ENCODE assay signal across 23 cellular contexts in genomic region chr16:49883111-49883829, GRCh38. TPM values are rescaled to one million over a fixed set of nuclear protein-coding genes. Genes with fewer than 3 reads are reported as not detected.
"Had no signal": no experiment of that assay in that cellular context is flagged by ENCODE, and none has a peak within 500 bp of the region (broad histone marks: within the 10 kb centered on the region; RNA-seq: fewer than 3 reads in every experiment).

No MANE protein-coding gene starts in this region.

- ATAC-seq: activated CD4-positive, alpha-beta T cell treated with anti-CD3 and anti-CD28 coated beads for 36 hours; activated CD8-positive, alpha-beta memory T cell treated with anti-CD3 and anti-CD28 coated beads, Interleukin-2, amount 10 ng/mL, durations not matched to agents 7 days and 5 days; heart right ventricle; natural killer cell; T-helper 17 cell had no signal

- H3K36me3 Mint-ChIP-seq: activated CD4-positive, alpha-beta memory T cell treated with anti-CD3 and anti-CD28 coated beads for 36 hours; activated CD8-positive, alpha-beta memory T cell treated with anti-CD3 and anti-CD28 coated beads, Interleukin-2, amount 10 ng/mL, durations not matched to agents 7 days and 5 days; activated naive CD4-positive, alpha-beta T cell treated with anti-CD3 and anti-CD28 coated beads, Interleukin-2, amount 10 ng/mL, durations not matched to agents 7 days and 5 days; natural killer cell had no signal

- DNase-seq: activated CD4-positive, alpha-beta memory T cell treated with anti-CD3 and anti-CD28 coated beads for 36 hours; activated CD4-positive, alpha-beta T cell treated with anti-CD3 and anti-CD28 coated beads for 36 hours; activated CD8-positive, alpha-beta memory T cell treated with anti-CD3 and anti-CD28 coated beads, Interleukin-2, amount 10 ng/mL, durations not matched to agents 7 days and 5 days; activated naive CD4-positive, alpha-beta T cell treated with anti-CD3 and anti-CD28 coated beads, Interleukin-2, amount 10 ng/mL, durations not matched to agents 7 days and 5 days; activated T-cell treated with anti-CD3 and anti-CD28 coated beads, Interleukin-2, amount 50 U/mL, for 1 hour; adrenal gland; cortex of kidney; effector memory CD4-positive, alpha-beta T cell; foreskin melanocyte; heart right ventricle; islet precursor cell; left ventricle myocardium inferior; mesenchymal stem cell; natural killer cell; occipital lobe; stimulated activated CD4-positive, alpha-beta T cell treated with anti-CD3 and anti-CD28 coated beads, Interleukin-4, amount 100 ng/mL, for 24 hours; stimulated activated naive CD4-positive, alpha-beta T cell treated with Interleukin-2 at 50 U/mL for 16 hours; T-helper 17 cell; WERI-Rb-1 had no signal

- H3K27me3 ChIP-seq: adrenal gland, right atrium auricular region had no signal

- H3K27ac Mint-ChIP-seq: activated CD4-positive, alpha-beta memory T cell treated with anti-CD3 and anti-CD28 coated beads for 36 hours; activated CD4-positive, alpha-beta T cell treated with anti-CD3 and anti-CD28 coated beads for 36 hours; activated CD8-positive, alpha-beta memory T cell treated with anti-CD3 and anti-CD28 coated beads, Interleukin-2, amount 10 ng/mL, durations not matched to agents 7 days and 5 days; activated naive CD4-positive, alpha-beta T cell treated with anti-CD3 and anti-CD28 coated beads, Interleukin-2, amount 10 ng/mL, durations not matched to agents 7 days and 5 days; natural killer cell; T-helper 17 cell had no signal

- H3K9me3 ChIP-seq: adrenal gland, heart right ventricle, left ventricle myocardium inferior, right atrium auricular region, tibial nerve had no signal

- H3K4me1 ChIP-seq: adrenal gland, heart right ventricle, left ventricle myocardium inferior, right atrium auricular region had no signal

- H3K9me3 Mint-ChIP-seq: activated CD4-positive, alpha-beta memory T cell treated with anti-CD3 and anti-CD28 coated beads for 36 hours; activated naive CD4-positive, alpha-beta T cell treated with anti-CD3 and anti-CD28 coated beads, Interleukin-2, amount 10 ng/mL, durations not matched to agents 7 days and 5 days; natural killer cell had no signal

- H3K4me3 ChIP-seq: adrenal gland, heart right ventricle, left ventricle myocardium inferior, right atrium auricular region, tibial nerve had no signal

- H3K4me1 Mint-ChIP-seq: activated CD4-positive, alpha-beta T cell treated with anti-CD3 and anti-CD28 coated beads for 36 hours; activated CD8-positive, alpha-beta memory T cell treated with anti-CD3 and anti-CD28 coated beads, Interleukin-2, amount 10 ng/mL, durations not matched to agents 7 days and 5 days; activated naive CD4-positive, alpha-beta T cell treated with anti-CD3 and anti-CD28 coated beads, Interleukin-2, amount 10 ng/mL, durations not matched to agents 7 days and 5 days; natural killer cell had no signal

- FAIRE-seq: small intestine had no signal

- H3K36me3 ChIP-seq: adrenal gland, heart right ventricle, left ventricle myocardium inferior, right atrium auricular region, tibial nerve, WERI-Rb-1 had no signal

- H3K4me3 Mint-ChIP-seq: activated CD4-positive, alpha-beta memory T cell treated with anti-CD3 and anti-CD28 coated beads for 36 hours; activated CD4-positive, alpha-beta T cell treated with anti-CD3 and anti-CD28 coated beads for 36 hours; activated CD8-positive, alpha-beta memory T cell treated with anti-CD3 and anti-CD28 coated beads, Interleukin-2, amount 10 ng/mL, durations not matched to agents 7 days and 5 days; activated naive CD4-positive, alpha-beta T cell treated with anti-CD3 and anti-CD28 coated beads, Interleukin-2, amount 10 ng/mL, durations not matched to agents 7 days and 5 days; natural killer cell; T-helper 17 cell had no signal

- H3K27ac ChIP-seq: adrenal gland, epithelial cell of prostate, heart right ventricle, left ventricle myocardium inferior, right atrium auricular region, tibial nerve, WERI-Rb-1 had no signal

RNA-seq across cellular contexts. Expression of gene ZNF423, which starts 27.4 kb away (rescaled TPM):
- total RNA-seq: activated CD4-positive, alpha-beta memory T cell treated with anti-CD3 and anti-CD28 coated beads for 36 hours; activated CD4-positive, alpha-beta T cell treated with anti-CD3 and anti-CD28 coated beads for 36 hours; activated CD8-positive, alpha-beta memory T cell treated with anti-CD3 and anti-CD28 coated beads, Interleukin-2, amount 10 ng/mL, durations not matched to agents 7 days and 5 days; natural killer cell; T-helper 17 cell had no signal
